ENCODE assay signal across 8 cellular contexts in genomic region chr2:38875227-38875575, GRCh38. TPM values are rescaled to one million over a fixed set of nuclear protein-coding genes. Genes with fewer than 3 reads are reported as not detected.
DNase-seq lines count a peak whose midpoint lies in the region; ATAC-seq and TF ChIP-seq lines count a peak whose summit lies in the region.

No MANE protein-coding gene starts in this region.

- peaks cover 3% of the 10 kb centered on the region for H3K36me3 Mint-ChIP-seq in GM23338 (ENCODE audit: low read depth)
- peaks cover 15% of the 10 kb centered on the region for H3K36me3 Mint-ChIP-seq in progenitor cell of endocrine pancreas (ENCODE audit: insufficient read depth)

- H3K36me3 ChIP-seq in GM23338 (ENCODE audit: insufficient read depth) (no peaks in the 10 kb centered on the region), SK-N-MC (ENCODE audit: insufficient read depth, low read length) (no peaks in the 10 kb centered on the region)

- H3K4me2 ChIP-seq in GM23338 = peak overlapping the region; percentile 96

- H2AFZ ChIP-seq in GM23338 = peak overlapping the region; percentile 99

- ATAC-seq in GM23338 = no peak; the same call in 2 of the 3 replicates
- no peak for ATAC-seq in HG03095 (IDR thresholded peaks at IDR 0.05; ENCODE audit: unreplicated experiment)
- ATAC-seq in HG02970 (IDR thresholded peaks at IDR 0.05; ENCODE audit: low FRiP score, unreplicated experiment) = no peak
- ATAC-seq in HG03280 (IDR thresholded peaks at IDR 0.05; ENCODE audit: unreplicated experiment) = no peak

- peak overlapping the region; percentile 94 for H3K4me3 Mint-ChIP-seq in GM23338
- H3K4me3 Mint-ChIP-seq in progenitor cell of endocrine pancreas (ENCODE audit: low read depth) = peak overlapping the region; percentile 97

- H3K27ac Mint-ChIP-seq in GM23338 (peak overlapping the region; percentile 86), progenitor cell of endocrine pancreas (peak overlapping the region; percentile 97)

- no peaks in the 10 kb centered on the region; the same call in 1 of the 2 replicates for H3F3A ChIP-seq in GM23338 (replicated peaks; ENCODE audit: low read depth)

- H3K27me3 Mint-ChIP-seq in GM23338 (ENCODE audit: insufficient read depth, low read depth, poor library complexity) (peaks cover 2% of the 10 kb centered on the region), progenitor cell of endocrine pancreas (no peaks in the 10 kb centered on the region)

- H4K20me1 ChIP-seq in GM23338 (replicated peaks; ENCODE audit: insufficient read depth) = no peaks in the 10 kb centered on the region; the same call in 1 of the 2 replicates

- peaks cover 4% of the 10 kb centered on the region; the same call in 1 of the 2 replicates for H3K9me3 ChIP-seq in SK-N-MC (ENCODE audit: low read depth, low read length)

- H3K4me1 ChIP-seq in GM23338 (ENCODE audit: insufficient read depth) = peaks cover 8% of the 10 kb centered on the region

- peaks cover 52% of the 10 kb centered on the region for H3K79me2 ChIP-seq in GM23338 (replicated peaks; ENCODE audit: insufficient read depth)

- TF ChIP-seq CTCF in GM23338 (conservative IDR thresholded peaks at IDR 0.05; ENCODE audit: low read depth in 2 of 2) = no peak
- TF ChIP-seq CTCF in fibroblast of pulmonary artery (IDR thresholded peaks at IDR 0.05; ENCODE audit: low read length, missing control alignments) = no peak
- TF ChIP-seq CTCF in progenitor cell of endocrine pancreas (IDR thresholded peaks at IDR 0.05; ENCODE audit: unreplicated experiment) = no peak

- H3K4me1 Mint-ChIP-seq in GM23338 (peaks cover 16% of the 10 kb centered on the region), progenitor cell of endocrine pancreas (ENCODE audit: low read depth) (peaks cover 18% of the 10 kb centered on the region)

- H3K9me2 ChIP-seq in GM23338 (ENCODE audit: insufficient read depth) = no peaks in the 10 kb centered on the region

- H3K27me3 ChIP-seq in GM23338 (ENCODE audit: insufficient read depth) = no peaks in the 10 kb centered on the region

- H3K9me3 Mint-ChIP-seq in GM23338 (peaks cover 2% of the 10 kb centered on the region; the same call in 2 of the 3 replicates), progenitor cell of endocrine pancreas (ENCODE audit: low read depth) (peaks cover 14% of the 10 kb centered on the region)

- no peak overlapping the region; the same call in 1 of the 2 replicates for H3K27ac ChIP-seq in GM23338 (ENCODE audit: low read depth)
- H3K27ac ChIP-seq in SK-N-MC = no peak overlapping the region

- peak overlapping the region; percentile 84 for H3K9ac ChIP-seq in SK-N-MC (ENCODE audit: insufficient read length)

- DNase-seq in GM23338 (ENCODE audit: low spot score) (no peak), SK-N-MC (ENCODE audit: low read depth, low spot score) (no peak), fibroblast of pulmonary artery (ENCODE audit: low read depth) (no peak), progenitor cell of endocrine pancreas (ENCODE audit: low spot score, unreplicated experiment) (no peak), globus pallidus (ENCODE audit: low spot score) (no peak)

- H3K4me3 ChIP-seq in GM23338 = peak overlapping the region; percentile 94
- peak overlapping the region; percentile 100 for H3K4me3 ChIP-seq in SK-N-MC
- peak overlapping the region; percentile 95 for H3K4me3 ChIP-seq in fibroblast of pulmonary artery (replicated peaks; ENCODE audit: low read depth, low read length)

TF ChIP-seq in GM23338, 12 proteins besides CTCF, POLR2A, EP300 and RAD21 (continues in another document):
- TF ChIP-seq STAT1 (IDR thresholded peaks at IDR 0.05; ENCODE audit: unreplicated experiment) (no peak), CREB1 (CRISPR knock-in tag; IDR thresholded peaks at IDR 0.05; ENCODE audit: low read depth) (no peak), ZNF331 (CRISPR knock-in tag; IDR thresholded peaks at IDR 0.05; ENCODE audit: low read depth) (no peak), EZH2phosphoT487 (IDR thresholded peaks at IDR 0.05; ENCODE audit: unreplicated experiment) (no peak), ZNF462 (CRISPR knock-in tag; IDR thresholded peaks at IDR 0.05) (no peak), ZNF114 (CRISPR knock-in tag; IDR thresholded peaks at IDR 0.05) (no peak), JUNB (IDR thresholded peaks at IDR 0.05; ENCODE audit: unreplicated experiment) (no peak), ETS1 (IDR thresholded peaks at IDR 0.05) (no peak)

RNA-seq across cellular contexts. Expression of gene DHX57, which starts 0.5 kb away (rescaled TPM):
- 32.9 and 34.0 TPM in 2 replicates for total RNA-seq in GM23338 (2014; rRNA removed; shearing (Covaris generic))
- polyA plus RNA-seq in GM23338 (2016; fragmentation: Nextera tagmentation; extraction: Ambion mirVana) = 13.3 and 13.6 TPM in 2 replicates
- 30.4 and 36.0 TPM in 2 replicates for total RNA-seq in progenitor cell of endocrine pancreas

RNA-seq across cellular contexts. Expression of gene MORN2, which starts 0.6 kb away (rescaled TPM):
- total RNA-seq in GM23338 (2014; rRNA removed; shearing (Covaris generic)) = 5.9 and 7.6 TPM in 2 replicates
- 45.2 and 47.8 TPM in 2 replicates for polyA plus RNA-seq in GM23338 (2016; fragmentation: Nextera tagmentation; extraction: Ambion mirVana)
- 18.2 and 23.9 TPM in 2 replicates for total RNA-seq in progenitor cell of endocrine pancreas

RNA-seq across cellular contexts. Expression of gene ARHGEF33, which starts 14.5 kb away (rescaled TPM):
- 0.10 and 9.2 TPM in 2 replicates for total RNA-seq in GM23338 (2014; rRNA removed; shearing (Covaris generic))
- 1.6 and 1.8 TPM in 2 replicates for polyA plus RNA-seq in GM23338 (2016; fragmentation: Nextera tagmentation; extraction: Ambion mirVana)
- 1.4 and 1.7 TPM in 2 replicates for total RNA-seq in progenitor cell of endocrine pancreas
